In the genomic region with DNA sequence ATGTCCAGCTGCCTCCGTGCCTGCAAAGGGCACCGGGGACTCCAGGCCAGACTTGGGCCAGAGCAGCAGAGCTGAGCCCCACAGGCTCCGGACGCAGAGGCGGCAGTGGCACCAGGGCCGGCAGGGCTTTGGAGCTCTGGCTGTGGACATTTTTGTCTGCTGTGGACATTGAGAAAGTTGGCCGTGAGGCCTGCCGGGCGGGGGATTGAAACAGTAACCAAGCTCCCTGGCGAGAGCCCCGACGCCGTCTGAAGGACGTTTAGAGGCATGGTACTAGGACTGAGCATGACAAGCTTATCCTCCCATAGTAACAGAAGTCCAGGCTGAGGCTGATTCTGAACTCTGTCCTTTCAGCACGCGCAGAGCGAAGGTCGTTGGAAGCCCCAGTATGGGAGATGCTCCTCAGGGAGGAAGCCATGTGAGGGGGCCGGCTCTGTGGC, we compare ENCODE assay signal across 22 cellular contexts.
"Had no signal": no experiment of that assay in that cellular context is flagged by ENCODE, and none has a peak within 500 bp of the region (broad histone marks: within the 10 kb centered on the region; RNA-seq: fewer than 3 reads in every experiment).

No MANE protein-coding gene starts in this region.

- FAIRE-seq: astrocyte, endometrium, keratinocyte had no signal

- H3K4me1 ChIP-seq: breast epithelium, psoas muscle, spleen had no signal

- H3K27ac ChIP-seq: breast epithelium, coronary artery, psoas muscle, spleen had no signal

- H3K36me3 ChIP-seq: breast epithelium, spleen had no signal

- H3K4me3 ChIP-seq: breast epithelium, coronary artery, psoas muscle, spleen had no signal

- H3K9me3 Mint-ChIP-seq: activated naive CD4-positive, alpha-beta T cell treated with anti-CD3 and anti-CD28 coated beads, Interleukin-2, amount 50 U/mL, for 24 hours; memory B cell; neural crest cell; stimulated activated memory B cell treated with anti-CD40 and anti-IgM and Interleukin-4, amounts not matched to agents 10 μg/mL and 1 μg/mL and 100 μg/mL, for 72 hours had no signal

- H3K27me3 ChIP-seq: breast epithelium, spleen had no signal

- H3K9me3 ChIP-seq: breast epithelium, psoas muscle had no signal

- H3K36me3 Mint-ChIP-seq: activated naive CD4-positive, alpha-beta T cell treated with anti-CD3 and anti-CD28 coated beads, Interleukin-2, amount 50 U/mL, for 24 hours; memory B cell; stimulated activated memory B cell treated with anti-CD40 and anti-IgM and Interleukin-4, amounts not matched to agents 10 μg/mL and 1 μg/mL and 100 μg/mL, for 72 hours had no signal

- H3K4me1 Mint-ChIP-seq: activated CD4-positive, alpha-beta memory T cell treated with anti-CD3 and anti-CD28 coated beads, Interleukin-2, amount 10 ng/mL, durations not matched to agents 7 days and 5 days; activated naive CD4-positive, alpha-beta T cell treated with anti-CD3 and anti-CD28 coated beads, Interleukin-2, amount 50 U/mL, for 24 hours; memory B cell; neural crest cell; stimulated activated memory B cell treated with anti-CD40 and anti-IgM and Interleukin-4, amounts not matched to agents 10 μg/mL and 1 μg/mL and 100 μg/mL, for 72 hours had no signal

- DNase-seq: activated CD4-positive, alpha-beta memory T cell treated with anti-CD3 and anti-CD28 coated beads, Interleukin-2, amount 10 ng/mL, durations not matched to agents 7 days and 5 days; activated CD4-positive, alpha-beta T cell treated with anti-CD3 and anti-CD28 coated beads for 48 hours; activated CD4-positive, CD25-positive, alpha-beta regulatory T cell; activated gamma-delta T cell; activated T-cell treated with anti-CD3 and anti-CD28 coated beads, Interleukin-2, amount 50 U/mL, for 48 hours; foreskin melanocyte; glutamatergic neuron; hippocampal formation; stimulated activated CD4-positive, alpha-beta T cell treated with anti-CD3 and anti-CD28 coated beads, Interleukin-4, amount 100 ng/mL, for 4 hours; T-helper 1 cell; T1000 had no signal

- H3K27ac Mint-ChIP-seq: activated CD4-positive, alpha-beta memory T cell treated with anti-CD3 and anti-CD28 coated beads, Interleukin-2, amount 10 ng/mL, durations not matched to agents 7 days and 5 days; activated naive CD4-positive, alpha-beta T cell treated with anti-CD3 and anti-CD28 coated beads, Interleukin-2, amount 50 U/mL, for 24 hours; memory B cell; stimulated activated memory B cell treated with anti-CD40 and anti-IgM and Interleukin-4, amounts not matched to agents 10 μg/mL and 1 μg/mL and 100 μg/mL, for 72 hours had no signal

- H3K27me3 Mint-ChIP-seq: activated CD4-positive, alpha-beta memory T cell treated with anti-CD3 and anti-CD28 coated beads, Interleukin-2, amount 10 ng/mL, durations not matched to agents 7 days and 5 days; activated naive CD4-positive, alpha-beta T cell treated with anti-CD3 and anti-CD28 coated beads, Interleukin-2, amount 50 U/mL, for 24 hours; stimulated activated memory B cell treated with anti-CD40 and anti-IgM and Interleukin-4, amounts not matched to agents 10 μg/mL and 1 μg/mL and 100 μg/mL, for 72 hours had no signal

- H3K4me3 Mint-ChIP-seq: activated CD4-positive, alpha-beta memory T cell treated with anti-CD3 and anti-CD28 coated beads, Interleukin-2, amount 10 ng/mL, durations not matched to agents 7 days and 5 days; activated naive CD4-positive, alpha-beta T cell treated with anti-CD3 and anti-CD28 coated beads, Interleukin-2, amount 50 U/mL, for 24 hours; memory B cell; neural crest cell; stimulated activated memory B cell treated with anti-CD40 and anti-IgM and Interleukin-4, amounts not matched to agents 10 μg/mL and 1 μg/mL and 100 μg/mL, for 72 hours had no signal
